10 cellular contexts compared by ENCODE assay signal in the genomic region with DNA sequence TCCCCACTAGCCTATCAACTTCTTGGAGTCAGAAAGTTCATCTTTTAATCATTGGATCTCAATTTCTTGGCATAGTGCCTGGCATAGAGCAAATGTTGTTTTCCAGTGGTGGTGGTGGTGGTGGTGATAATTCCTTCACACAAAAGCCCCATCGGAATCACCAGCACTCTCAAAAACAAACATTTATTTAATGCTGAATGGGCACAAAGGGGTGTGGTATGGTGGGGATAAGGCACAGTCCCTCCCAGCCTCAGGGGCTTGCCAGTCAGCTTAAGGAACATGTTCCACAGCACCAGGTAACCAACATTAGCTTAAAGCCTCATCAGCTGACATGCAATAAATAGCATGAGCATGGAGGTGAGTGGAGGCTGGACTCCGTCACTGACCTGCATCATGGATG. TPM values are rescaled to one million over a fixed set of nuclear protein-coding genes. Genes with fewer than 3 reads are reported as not detected.
"Had no signal": no experiment of that assay in that cellular context is flagged by ENCODE, and none has a peak within 500 bp of the region (broad histone marks: within the 10 kb centered on the region; RNA-seq: fewer than 3 reads in every experiment).

No MANE protein-coding gene starts in this region.

- H3K36me3 ChIP-seq: HAP-1 had no signal

- FAIRE-seq: K562 had no signal

- H3K9ac ChIP-seq: GM23248 had no signal

- H3K9me3 ChIP-seq: HAP-1 had no signal

- H3K27ac ChIP-seq: GM23248, HL-60 had no signal

- H3K4me3 ChIP-seq: GM23248, HAP-1, K562 had no signal

- H3K4me1 ChIP-seq: HAP-1 had no signal

- DNase-seq: GM23248, GOT3, H7, HFFc6, IMR-90 had no signal

- H2AFZ ChIP-seq: GM23248 had no signal

- ATAC-seq: HCT116, K562 had no signal

RNA-seq across cellular contexts. Expression of a gene that starts 56.6 kb away (rescaled TPM):
- total RNA-seq: GM23248, HFFc6, HT1080, IMR-90, K562 had no signal
- polyA plus RNA-seq: GM23248, IMR-90, K562 had no signal
